Comparison of ENCODE assay signal across 2 cellular contexts in the genomic region with DNA sequence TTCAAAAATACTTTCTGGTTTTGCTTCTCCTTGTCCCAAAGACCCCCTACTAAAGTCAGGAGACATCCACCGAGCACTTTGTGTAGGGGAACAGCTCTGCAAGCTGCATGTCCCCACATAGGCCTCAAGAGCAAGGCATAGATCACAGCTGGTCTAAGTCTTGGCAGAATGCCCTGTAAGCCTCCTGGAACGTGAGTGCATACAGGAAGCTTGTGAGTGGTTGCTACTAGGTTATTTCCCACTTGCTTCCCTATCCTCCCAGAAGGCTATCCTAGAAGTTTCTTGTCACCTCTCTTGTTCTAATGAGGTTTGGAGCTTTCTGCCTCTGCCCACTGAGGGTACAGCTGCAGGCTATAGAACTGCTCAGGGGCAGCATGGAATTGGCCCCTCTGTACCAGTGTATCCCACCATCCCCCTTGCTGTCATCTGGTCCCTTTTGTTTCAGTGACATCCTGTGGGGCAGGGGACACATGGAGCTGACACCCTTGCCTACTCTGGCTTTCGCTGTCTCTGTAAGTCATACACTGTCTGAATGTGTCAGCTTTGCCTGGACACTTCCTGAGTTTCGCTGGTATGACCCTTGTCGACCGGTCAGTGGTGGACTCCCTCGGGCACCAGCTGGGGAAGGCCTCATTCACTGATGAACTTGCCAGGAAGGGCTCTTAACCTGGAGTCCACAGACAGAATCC.
TF ChIP-seq lines count a peak whose summit lies in the region.

No MANE protein-coding gene starts in this region.

TF ChIP-seq in SK-N-SH, 30 proteins besides CTCF, POLR2A, EP300 and RAD21:
- TF ChIP-seq, protein P1, sequence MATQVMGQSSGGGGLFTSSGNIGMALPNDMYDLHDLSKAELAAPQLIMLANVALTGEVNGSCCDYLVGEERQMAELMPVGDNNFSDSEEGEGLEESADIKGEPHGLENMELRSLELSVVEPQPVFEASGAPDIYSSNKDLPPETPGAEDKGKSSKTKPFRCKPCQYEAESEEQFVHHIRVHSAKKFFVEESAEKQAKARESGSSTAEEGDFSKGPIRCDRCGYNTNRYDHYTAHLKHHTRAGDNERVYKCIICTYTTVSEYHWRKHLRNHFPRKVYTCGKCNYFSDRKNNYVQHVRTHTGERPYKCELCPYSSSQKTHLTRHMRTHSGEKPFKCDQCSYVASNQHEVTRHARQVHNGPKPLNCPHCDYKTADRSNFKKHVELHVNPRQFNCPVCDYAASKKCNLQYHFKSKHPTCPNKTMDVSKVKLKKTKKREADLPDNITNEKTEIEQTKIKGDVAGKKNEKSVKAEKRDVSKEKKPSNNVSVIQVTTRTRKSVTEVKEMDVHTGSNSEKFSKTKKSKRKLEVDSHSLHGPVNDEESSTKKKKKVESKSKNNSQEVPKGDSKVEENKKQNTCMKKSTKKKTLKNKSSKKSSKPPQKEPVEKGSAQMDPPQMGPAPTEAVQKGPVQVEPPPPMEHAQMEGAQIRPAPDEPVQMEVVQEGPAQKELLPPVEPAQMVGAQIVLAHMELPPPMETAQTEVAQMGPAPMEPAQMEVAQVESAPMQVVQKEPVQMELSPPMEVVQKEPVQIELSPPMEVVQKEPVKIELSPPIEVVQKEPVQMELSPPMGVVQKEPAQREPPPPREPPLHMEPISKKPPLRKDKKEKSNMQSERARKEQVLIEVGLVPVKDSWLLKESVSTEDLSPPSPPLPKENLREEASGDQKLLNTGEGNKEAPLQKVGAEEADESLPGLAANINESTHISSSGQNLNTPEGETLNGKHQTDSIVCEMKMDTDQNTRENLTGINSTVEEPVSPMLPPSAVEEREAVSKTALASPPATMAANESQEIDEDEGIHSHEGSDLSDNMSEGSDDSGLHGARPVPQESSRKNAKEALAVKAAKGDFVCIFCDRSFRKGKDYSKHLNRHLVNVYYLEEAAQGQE (IDR thresholded peaks at IDR 0.05; ENCODE audit: low read depth, low read length) = no peak
- TF ChIP-seq FOXJ3 (CRISPR knock-in tag; IDR thresholded peaks at IDR 0.05) (no peak), TAF1 (IDR thresholded peaks at IDR 0.05; ENCODE audit: borderline replicate concordance, low read depth, low read length) (no peak), RCOR1 (IDR thresholded peaks at IDR 0.05; ENCODE audit: low read length) (0 out of 2 replicates have a peak, but pooled peaks have one; percentile 32)
- TF ChIP-seq, protein P2, sequence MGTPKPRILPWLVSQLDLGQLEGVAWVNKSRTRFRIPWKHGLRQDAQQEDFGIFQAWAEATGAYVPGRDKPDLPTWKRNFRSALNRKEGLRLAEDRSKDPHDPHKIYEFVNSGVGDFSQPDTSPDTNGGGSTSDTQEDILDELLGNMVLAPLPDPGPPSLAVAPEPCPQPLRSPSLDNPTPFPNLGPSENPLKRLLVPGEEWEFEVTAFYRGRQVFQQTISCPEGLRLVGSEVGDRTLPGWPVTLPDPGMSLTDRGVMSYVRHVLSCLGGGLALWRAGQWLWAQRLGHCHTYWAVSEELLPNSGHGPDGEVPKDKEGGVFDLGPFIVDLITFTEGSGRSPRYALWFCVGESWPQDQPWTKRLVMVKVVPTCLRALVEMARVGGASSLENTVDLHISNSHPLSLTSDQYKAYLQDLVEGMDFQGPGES (IDR thresholded peaks at IDR 0.05; ENCODE audit: low read depth, low read length) = no peak

TF ChIP-seq in SK-N-SH treated with all-trans-retinoic acid at 6 μM for 48 hours, 23 proteins besides CTCF, POLR2A, EP300 and RAD21 (continued from another document):
- TF ChIP-seq, protein P3, sequence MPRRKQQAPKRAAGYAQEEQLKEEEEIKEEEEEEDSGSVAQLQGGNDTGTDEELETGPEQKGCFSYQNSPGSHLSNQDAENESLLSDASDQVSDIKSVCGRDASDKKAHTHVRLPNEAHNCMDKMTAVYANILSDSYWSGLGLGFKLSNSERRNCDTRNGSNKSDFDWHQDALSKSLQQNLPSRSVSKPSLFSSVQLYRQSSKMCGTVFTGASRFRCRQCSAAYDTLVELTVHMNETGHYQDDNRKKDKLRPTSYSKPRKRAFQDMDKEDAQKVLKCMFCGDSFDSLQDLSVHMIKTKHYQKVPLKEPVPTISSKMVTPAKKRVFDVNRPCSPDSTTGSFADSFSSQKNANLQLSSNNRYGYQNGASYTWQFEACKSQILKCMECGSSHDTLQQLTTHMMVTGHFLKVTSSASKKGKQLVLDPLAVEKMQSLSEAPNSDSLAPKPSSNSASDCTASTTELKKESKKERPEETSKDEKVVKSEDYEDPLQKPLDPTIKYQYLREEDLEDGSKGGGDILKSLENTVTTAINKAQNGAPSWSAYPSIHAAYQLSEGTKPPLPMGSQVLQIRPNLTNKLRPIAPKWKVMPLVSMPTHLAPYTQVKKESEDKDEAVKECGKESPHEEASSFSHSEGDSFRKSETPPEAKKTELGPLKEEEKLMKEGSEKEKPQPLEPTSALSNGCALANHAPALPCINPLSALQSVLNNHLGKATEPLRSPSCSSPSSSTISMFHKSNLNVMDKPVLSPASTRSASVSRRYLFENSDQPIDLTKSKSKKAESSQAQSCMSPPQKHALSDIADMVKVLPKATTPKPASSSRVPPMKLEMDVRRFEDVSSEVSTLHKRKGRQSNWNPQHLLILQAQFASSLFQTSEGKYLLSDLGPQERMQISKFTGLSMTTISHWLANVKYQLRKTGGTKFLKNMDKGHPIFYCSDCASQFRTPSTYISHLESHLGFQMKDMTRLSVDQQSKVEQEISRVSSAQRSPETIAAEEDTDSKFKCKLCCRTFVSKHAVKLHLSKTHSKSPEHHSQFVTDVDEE (CRISPR knock-in tag; IDR thresholded peaks at IDR 0.05) = no peak
- TF ChIP-seq BACH2 (CRISPR knock-in tag; IDR thresholded peaks at IDR 0.05; ENCODE audit: borderline replicate concordance) (no peak), ZNF565 (CRISPR knock-in tag; conservative IDR thresholded peaks at IDR 0.05; ENCODE audit: low read depth) (no peak), ZNF70 (CRISPR knock-in tag; IDR thresholded peaks at IDR 0.05) (no peak), CSDC2 (CRISPR knock-in tag; IDR thresholded peaks at IDR 0.05) (no peak), PPARA (CRISPR knock-in tag; IDR thresholded peaks at IDR 0.05; ENCODE audit: borderline replicate concordance) (no peak), OSR1 (CRISPR knock-in tag; IDR thresholded peaks at IDR 0.05) (no peak), ZNF8 (CRISPR knock-in tag; IDR thresholded peaks at IDR 0.05) (no peak)
- TF ChIP-seq, protein P4, sequence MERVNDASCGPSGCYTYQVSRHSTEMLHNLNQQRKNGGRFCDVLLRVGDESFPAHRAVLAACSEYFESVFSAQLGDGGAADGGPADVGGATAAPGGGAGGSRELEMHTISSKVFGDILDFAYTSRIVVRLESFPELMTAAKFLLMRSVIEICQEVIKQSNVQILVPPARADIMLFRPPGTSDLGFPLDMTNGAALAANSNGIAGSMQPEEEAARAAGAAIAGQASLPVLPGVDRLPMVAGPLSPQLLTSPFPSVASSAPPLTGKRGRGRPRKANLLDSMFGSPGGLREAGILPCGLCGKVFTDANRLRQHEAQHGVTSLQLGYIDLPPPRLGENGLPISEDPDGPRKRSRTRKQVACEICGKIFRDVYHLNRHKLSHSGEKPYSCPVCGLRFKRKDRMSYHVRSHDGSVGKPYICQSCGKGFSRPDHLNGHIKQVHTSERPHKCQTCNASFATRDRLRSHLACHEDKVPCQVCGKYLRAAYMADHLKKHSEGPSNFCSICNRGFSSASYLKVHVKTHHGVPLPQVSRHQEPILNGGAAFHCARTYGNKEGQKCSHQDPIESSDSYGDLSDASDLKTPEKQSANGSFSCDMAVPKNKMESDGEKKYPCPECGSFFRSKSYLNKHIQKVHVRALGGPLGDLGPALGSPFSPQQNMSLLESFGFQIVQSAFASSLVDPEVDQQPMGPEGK (CRISPR knock-in tag; IDR thresholded peaks at IDR 0.05; ENCODE audit: borderline replicate concordance) = no peak
